In genomic region chr14:101200008-101200649, GRCh38 we compare ENCODE assay signal across 19 cellular contexts.
DNase-seq lines count a peak whose midpoint lies in the region; ATAC-seq, FAIRE-seq and TF ChIP-seq lines count a peak whose summit lies in the region.
"Had no signal": no experiment of that assay in that cellular context is flagged by ENCODE, and none has a peak within 500 bp of the region (broad histone marks: within the 10 kb centered on the region; RNA-seq: fewer than 3 reads in every experiment).

No MANE protein-coding gene starts in this region.

- intact Hi-C loops in natural killer cell (cut with micrococcal nuclease): no loop called here
- intact Hi-C loops in kidney (cut with DNase I): no loop called here
- intact Hi-C loops in sciatic nerve (cut with DNase I): no loop called here
- intact Hi-C loops in activated CD4-positive, alpha-beta T cell treated with anti-CD3 and anti-CD28 coated beads for 36 hours (cut with DNase I, micrococcal nuclease): no loop called here

- WGBS in gastroesophageal sphincter (ENCODE audit: low coverage in 1 of 2), 2 donors: 88 to 98% methylated on average over 9 to 13 of the region's 13 CpGs

- H3K4me1 Mint-ChIP-seq in natural killer cell: no peaks in the 10 kb centered on the region
- H3K4me1 Mint-ChIP-seq in natural killer cell treated with Interleukin-12 subunit alpha and Interleukin-12 subunit beta and Interleukin-15 and Interleukin-18, amount 100 ng/mL, for 72 hours (ENCODE audit: low read depth in 2 of 2): no peaks in the 10 kb centered on the region
- no peaks in the 10 kb centered on the region for H3K4me1 Mint-ChIP-seq in activated CD4-positive, alpha-beta T cell treated with anti-CD3 and anti-CD28 coated beads for 36 hours
- H3K4me1 Mint-ChIP-seq: CD4-positive, CD25-positive, alpha-beta regulatory T cell had no signal

- no peaks in the 10 kb centered on the region for H3K36me3 Mint-ChIP-seq in natural killer cell
- H3K36me3 Mint-ChIP-seq in natural killer cell treated with Interleukin-12 subunit alpha and Interleukin-12 subunit beta and Interleukin-15 and Interleukin-18, amount 100 ng/mL, for 72 hours: no peaks in the 10 kb centered on the region
- no peaks in the 10 kb centered on the region for H3K36me3 Mint-ChIP-seq in activated CD4-positive, alpha-beta T cell treated with anti-CD3 and anti-CD28 coated beads for 36 hours (ENCODE audit: low read depth)
- H3K36me3 Mint-ChIP-seq: CD4-positive, CD25-positive, alpha-beta regulatory T cell had no signal

- ATAC-seq in natural killer cell: no peak
- no peak for ATAC-seq in natural killer cell treated with Interleukin-12 subunit alpha and Interleukin-12 subunit beta and Interleukin-15 and Interleukin-18, amount 100 ng/mL, for 72 hours
- no peak for ATAC-seq in sciatic nerve
- no peak for ATAC-seq in activated CD4-positive, alpha-beta T cell treated with anti-CD3 and anti-CD28 coated beads for 36 hours
- ATAC-seq in gastroesophageal sphincter: no peak

- peak; percentile 9 for DNase-seq in natural killer cell
- no peak for DNase-seq in natural killer cell treated with Interleukin-12 subunit alpha and Interleukin-12 subunit beta and Interleukin-15 and Interleukin-18, amount 100 ng/mL, for 72 hours (ENCODE audit: low spot score)
- peak; percentile 35 for DNase-seq in kidney
- peak; percentile 13 for DNase-seq in sciatic nerve (ENCODE audit: low spot score)
- no peak for DNase-seq in activated CD4-positive, alpha-beta T cell treated with anti-CD3 and anti-CD28 coated beads for 36 hours
- no peak for DNase-seq in RWPE1 (ENCODE audit: low spot score)
- DNase-seq: ACHN; Calu3; CD4-positive, CD25-positive, alpha-beta regulatory T cell; DMS79 treated with DMSO at 0.1 percent for 48 hours; KBM-7; NCI-H1092; NCI-H226; NCI-H526 treated with DMSO at 0.1 percent for 48 hours; RPMI8226 had no signal

- no peak for TF ChIP-seq CTCF in natural killer cell (IDR thresholded peaks at IDR 0.05)
- TF ChIP-seq CTCF in kidney (IDR thresholded peaks at IDR 0.05; ENCODE audit: borderline replicate concordance, extremely low read depth, insufficient read depth): no peak
- TF ChIP-seq CTCF in gastroesophageal sphincter (IDR thresholded peaks at IDR 0.05): no peak
- no peak for TF ChIP-seq CTCF in RWPE1 (conservative IDR thresholded peaks at IDR 0.05; ENCODE audit: low read depth)

- TF ChIP-seq POLR2A in gastroesophageal sphincter (IDR thresholded peaks at IDR 0.05): no peak

- POLR2A ChIA-PET in activated CD4-positive, alpha-beta T cell treated with anti-CD3 and anti-CD28 coated beads for 36 hours (lab: Charles Lee): no interaction called here
- POLR2A ChIA-PET in RWPE1 (lab: Yijun Ruan, JAX; ENCODE audit: low non-redundant PET): no interaction called here

- H3K4me3 ChIP-seq in kidney (ENCODE audit: low read length in 2 of 2): no peak overlapping the region
- no peak overlapping the region for H3K4me3 ChIP-seq in gastroesophageal sphincter

- peaks cover 5 to 8% of the 10 kb centered on the region in 2 donors for H3K9me3 ChIP-seq in kidney (ENCODE audit: control insufficient read depth in 1 of 2, low read length in 2 of 2)
- H3K9me3 ChIP-seq in gastroesophageal sphincter: peaks cover 0 to 27% (median 0%) of the 10 kb centered on the region in 3 donors

- no peaks in the 10 kb centered on the region for H3K27me3 Mint-ChIP-seq in natural killer cell (ENCODE audit: low read depth in 2 of 2)
- peaks cover 0 to 3% of the 10 kb centered on the region in 2 donors for H3K27me3 Mint-ChIP-seq in natural killer cell treated with Interleukin-12 subunit alpha and Interleukin-12 subunit beta and Interleukin-15 and Interleukin-18, amount 100 ng/mL, for 72 hours
- H3K27me3 Mint-ChIP-seq in activated CD4-positive, alpha-beta T cell treated with anti-CD3 and anti-CD28 coated beads for 36 hours: no peaks in the 10 kb centered on the region
- H3K27me3 Mint-ChIP-seq: CD4-positive, CD25-positive, alpha-beta regulatory T cell had no signal

- CTCF ChIA-PET in activated CD4-positive, alpha-beta T cell treated with anti-CD3 and anti-CD28 coated beads for 36 hours (lab: Charles Lee): interaction anchor here (0.6 kb wide), 1 partner anchor 28 kb away, joined by 4 read pairs; no protein-coding TSS in a partner anchor
- CTCF ChIA-PET in RWPE1 (lab: Yijun Ruan, JAX): no interaction called here

- no peak for FAIRE-seq in kidney (lab: Jason Lieb, UNC)
- FAIRE-seq: G401.6, GM12891, GM19239 had no signal

- H3K27me3 ChIP-seq in gastroesophageal sphincter: no peaks in the 10 kb centered on the region

- H3K4me3 Mint-ChIP-seq in natural killer cell: no peak overlapping the region
- no peak overlapping the region for H3K4me3 Mint-ChIP-seq in natural killer cell treated with Interleukin-12 subunit alpha and Interleukin-12 subunit beta and Interleukin-15 and Interleukin-18, amount 100 ng/mL, for 72 hours
- H3K4me3 Mint-ChIP-seq in activated CD4-positive, alpha-beta T cell treated with anti-CD3 and anti-CD28 coated beads for 36 hours: no peak overlapping the region
- H3K4me3 Mint-ChIP-seq: CD4-positive, CD25-positive, alpha-beta regulatory T cell had no signal

- H3K27ac ChIP-seq in kidney (ENCODE audit: low read depth in 2 of 2, low read length in 2 of 2) (no peak overlapping the region), gastroesophageal sphincter (no peak overlapping the region), RWPE1 (no peak overlapping the region)

- TF ChIP-seq EP300 in gastroesophageal sphincter (IDR thresholded peaks at IDR 0.05): no peak

- H3K36me3 ChIP-seq in kidney (ENCODE audit: control insufficient read depth in 1 of 2, insufficient read depth in 2 of 2, low read length in 2 of 2) (no peaks in the 10 kb centered on the region), gastroesophageal sphincter (no peaks in the 10 kb centered on the region)

- no peak overlapping the region for H3K9ac ChIP-seq in kidney (ENCODE audit: low read length in 2 of 2)

- H3K4me1 ChIP-seq in kidney (ENCODE audit: control insufficient read depth in 1 of 2, insufficient read depth in 1 of 2, low read depth in 1 of 2, low read length in 2 of 2) (no peaks in the 10 kb centered on the region), gastroesophageal sphincter (peaks cover 0 to 17% (median 0%) of the 10 kb centered on the region in 3 donors)

- no peak overlapping the region for H3K27ac Mint-ChIP-seq in natural killer cell
- no peak overlapping the region for H3K27ac Mint-ChIP-seq in natural killer cell treated with Interleukin-12 subunit alpha and Interleukin-12 subunit beta and Interleukin-15 and Interleukin-18, amount 100 ng/mL, for 72 hours
- H3K27ac Mint-ChIP-seq in activated CD4-positive, alpha-beta T cell treated with anti-CD3 and anti-CD28 coated beads for 36 hours: no peak overlapping the region
- H3K27ac Mint-ChIP-seq: CD4-positive, CD25-positive, alpha-beta regulatory T cell had no signal

- H3K9me3 Mint-ChIP-seq in natural killer cell: peaks cover 0 to 6% of the 10 kb centered on the region in 2 donors
- peaks cover 3% of the 10 kb centered on the region for H3K9me3 Mint-ChIP-seq in natural killer cell treated with Interleukin-12 subunit alpha and Interleukin-12 subunit beta and Interleukin-15 and Interleukin-18, amount 100 ng/mL, for 72 hours
- peaks cover 6% of the 10 kb centered on the region for H3K9me3 Mint-ChIP-seq in activated CD4-positive, alpha-beta T cell treated with anti-CD3 and anti-CD28 coated beads for 36 hours (ENCODE audit: low read depth)

Comparison
In these comparisons a context has a peak if more than half of its experiments do, and no peak if none do; other contexts are left out.
1. DNase-seq: peak in natural killer cell (single experiment), kidney (single experiment) and sciatic nerve (single experiment); none in natural killer cell treated with Interleukin-12 subunit alpha and Interleukin-12 subunit beta and Interleukin-15 and Interleukin-18, amount 100 ng/mL, for 72 hours (single experiment), activated CD4-positive, alpha-beta T cell treated with anti-CD3 and anti-CD28 coated beads for 36 hours (single experiment) and RWPE1 (single experiment).